1 cellular context compared by ENCODE assay signal in the genomic region with DNA sequence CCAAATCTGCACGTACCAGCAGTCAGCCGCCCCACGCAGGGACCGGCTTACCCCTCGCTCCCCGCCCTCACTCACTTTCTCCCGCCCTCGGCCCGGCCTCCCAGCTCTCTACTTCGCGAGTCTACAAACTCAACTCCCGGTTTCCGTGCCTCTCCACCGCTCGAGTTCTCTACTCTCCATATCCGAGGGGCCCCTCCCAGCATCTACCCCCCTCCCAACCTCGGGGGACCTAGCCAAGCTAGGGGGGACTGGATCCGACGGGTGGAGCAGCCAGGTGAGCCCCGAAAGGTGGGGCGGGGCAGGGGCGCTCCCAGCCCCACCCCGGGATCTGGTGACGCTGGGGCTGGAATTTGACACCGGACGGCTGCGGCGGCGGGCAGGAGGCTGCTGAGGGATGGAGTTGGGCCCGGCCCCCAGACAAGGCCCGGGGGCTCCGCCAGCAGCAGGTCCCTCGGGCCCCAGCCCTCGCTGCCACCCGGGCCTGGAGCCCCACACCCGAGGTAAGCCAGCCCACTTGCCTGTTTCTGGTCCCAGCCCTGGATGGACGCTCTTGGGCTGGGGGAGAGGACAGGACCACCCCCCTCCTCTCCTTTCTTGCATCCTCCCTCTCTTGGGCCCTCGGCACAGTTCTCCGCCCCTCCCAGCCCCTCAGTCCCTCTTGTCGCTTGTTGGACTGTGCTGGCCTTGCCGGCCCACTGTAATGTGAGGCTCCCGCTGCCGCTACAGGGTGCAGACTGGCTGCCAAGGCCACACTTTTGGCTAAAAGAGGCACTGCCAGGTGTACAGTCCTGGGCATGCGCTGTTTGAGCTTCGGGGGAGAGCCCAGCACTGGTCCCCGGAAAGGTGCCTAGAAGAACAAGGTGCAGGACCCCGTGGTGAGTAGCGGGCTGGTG.
TF ChIP-seq lines count a peak whose summit lies in the region.

A gene with protein sequence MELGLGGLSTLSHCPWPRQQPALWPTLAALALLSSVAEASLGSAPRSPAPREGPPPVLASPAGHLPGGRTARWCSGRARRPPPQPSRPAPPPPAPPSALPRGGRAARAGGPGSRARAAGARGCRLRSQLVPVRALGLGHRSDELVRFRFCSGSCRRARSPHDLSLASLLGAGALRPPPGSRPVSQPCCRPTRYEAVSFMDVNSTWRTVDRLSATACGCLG (plus strand): TSS at position 416 of the 893 bp plus-strand sequence. CDS start 1,856 bp downstream, outside the sequence.

TF ChIP-seq in SK-N-SH, 30 proteins besides CTCF, POLR2A, EP300 and RAD21 (continued from another document):
- TF ChIP-seq, protein P1, sequence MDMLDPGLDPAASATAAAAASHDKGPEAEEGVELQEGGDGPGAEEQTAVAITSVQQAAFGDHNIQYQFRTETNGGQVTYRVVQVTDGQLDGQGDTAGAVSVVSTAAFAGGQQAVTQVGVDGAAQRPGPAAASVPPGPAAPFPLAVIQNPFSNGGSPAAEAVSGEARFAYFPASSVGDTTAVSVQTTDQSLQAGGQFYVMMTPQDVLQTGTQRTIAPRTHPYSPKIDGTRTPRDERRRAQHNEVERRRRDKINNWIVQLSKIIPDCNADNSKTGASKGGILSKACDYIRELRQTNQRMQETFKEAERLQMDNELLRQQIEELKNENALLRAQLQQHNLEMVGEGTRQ (IDR thresholded peaks at IDR 0.05; ENCODE audit: borderline replicate concordance, low read depth, low read length): no peak
- TF ChIP-seq EZH2phosphoT487 (IDR thresholded peaks at IDR 0.05; ENCODE audit: borderline replicate concordance, low read depth) (no peak), NRF1 (IDR thresholded peaks at IDR 0.05; ENCODE audit: low read depth, low read length) (no peak), FOSL2 (IDR thresholded peaks at IDR 0.05; ENCODE audit: borderline replicate concordance, low read depth) (no peak)
- TF ChIP-seq, protein P2, sequence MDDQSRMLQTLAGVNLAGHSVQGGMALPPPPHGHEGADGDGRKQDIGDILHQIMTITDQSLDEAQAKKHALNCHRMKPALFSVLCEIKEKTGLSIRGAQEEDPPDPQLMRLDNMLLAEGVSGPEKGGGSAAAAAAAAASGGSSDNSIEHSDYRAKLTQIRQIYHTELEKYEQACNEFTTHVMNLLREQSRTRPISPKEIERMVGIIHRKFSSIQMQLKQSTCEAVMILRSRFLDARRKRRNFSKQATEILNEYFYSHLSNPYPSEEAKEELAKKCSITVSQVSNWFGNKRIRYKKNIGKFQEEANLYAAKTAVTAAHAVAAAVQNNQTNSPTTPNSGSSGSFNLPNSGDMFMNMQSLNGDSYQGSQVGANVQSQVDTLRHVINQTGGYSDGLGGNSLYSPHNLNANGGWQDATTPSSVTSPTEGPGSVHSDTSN (IDR thresholded peaks at IDR 0.05): no peak
